In the genomic region with DNA sequence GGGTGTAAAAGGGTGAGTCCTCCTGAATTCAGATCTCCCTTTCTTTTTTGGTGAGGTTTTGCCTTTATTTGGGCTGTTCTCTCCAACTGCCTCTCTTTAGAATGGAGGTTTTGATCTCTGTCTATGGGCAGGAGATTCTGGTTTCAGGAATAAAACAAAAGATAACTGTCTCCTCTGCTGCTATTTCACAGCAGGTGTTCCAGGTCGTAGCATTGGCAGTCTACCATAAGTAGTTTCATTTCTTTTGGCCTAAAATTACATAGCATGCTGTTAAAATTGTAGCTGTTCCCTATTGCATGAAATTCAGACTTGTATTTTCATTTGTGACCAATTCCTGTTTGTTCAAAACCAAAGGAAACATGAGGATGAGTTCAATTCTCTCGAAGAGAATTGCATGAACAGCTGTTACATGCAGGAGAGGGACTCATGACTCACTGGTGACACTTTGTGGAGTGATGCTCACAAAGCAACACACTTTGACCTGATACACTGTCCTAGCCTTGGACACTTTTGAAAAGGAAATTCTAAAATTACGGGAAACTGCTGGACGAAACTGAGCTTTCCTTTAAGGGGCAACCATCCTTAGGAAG, we compare ENCODE assay signal across 8 cellular contexts.
DNase-seq lines count a peak whose midpoint lies in the region; ATAC-seq, FAIRE-seq and TF ChIP-seq lines count a peak whose summit lies in the region.

No MANE protein-coding gene starts in this region.

- no peak overlapping the region for H3K4me3 ChIP-seq in breast epithelium

- H3K9me3 ChIP-seq in breast epithelium = no peaks in the 10 kb centered on the region

- no peak for TF ChIP-seq POLR2A in breast epithelium (IDR thresholded peaks at IDR 0.05)

- no peak for FAIRE-seq in RCC 7860 (lab: Jason Lieb, UNC)

- H3K27me3 Mint-ChIP-seq in MCF 10A (ENCODE audit: insufficient read depth, unreplicated experiment) = no peaks in the 10 kb centered on the region

- POLR2A ChIA-PET in MCF 10A (lab: Yijun Ruan, JAX) = interaction anchor here (0.6 to 3.0 kb wide), 11 partner anchors 14 to 259 kb away, joined by 3 to 20 read pairs (median 4); no protein-coding TSS in a partner anchor

- no peak for ATAC-seq in HG03039 (IDR thresholded peaks at IDR 0.05; ENCODE audit: unreplicated experiment)

- no peaks in the 10 kb centered on the region for H3K9me3 Mint-ChIP-seq in MCF 10A (ENCODE audit: unreplicated experiment)

- H3K4me3 Mint-ChIP-seq in MCF 10A (ENCODE audit: unreplicated experiment) = no peak overlapping the region

- no peak overlapping the region for H3K27ac Mint-ChIP-seq in MCF 10A (ENCODE audit: low read depth, unreplicated experiment)

- TF ChIP-seq CTCF in MCF 10A (IDR thresholded peaks at IDR 0.05; ENCODE audit: unreplicated experiment) (peak; percentile 48), breast epithelium (IDR thresholded peaks at IDR 0.05) (no peak)

- no peaks in the 10 kb centered on the region for H3K36me3 Mint-ChIP-seq in MCF 10A (ENCODE audit: insufficient read depth, unreplicated experiment)

- H3K4me1 Mint-ChIP-seq in MCF 10A (ENCODE audit: insufficient read depth, unreplicated experiment) = no peaks in the 10 kb centered on the region

- intact Hi-C loops in MCF 10A (cut with micrococcal nuclease) = loop anchor here (1.0 kb wide), 3 partner anchors 178 to 225 kb away; no protein-coding TSS in a partner anchor
- intact Hi-C loops in breast epithelium (cut with DNase I; ENCODE audit: low total_unique reads) = no loop called here

- DNase-seq in MCF 10A (ENCODE audit: unreplicated experiment) (peak; percentile 52), breast epithelium (ENCODE audit: low spot score in 2 of 2) (no peak), NCI-H69 (lab: John Stamatoyannopoulos, UW) (peak; percentile 16), dermis microvascular lymphatic vessel endothelial cell (ENCODE audit: low read depth in 2 of 2) (peak; percentile 29 to 30), RCC 7860 (ENCODE audit: low spot score) (no peak)
- DNase-seq in stimulated activated naive CD4-positive, alpha-beta T cell (lab: John Stamatoyannopoulos, UW) = peak in 5 of 6 experiments; percentile 12 to 47 (median 14)
- DNase-seq in stimulated activated CD8-positive, alpha-beta memory T cell treated with anti-CD3 and anti-CD28 coated beads, Interleukin-4, amount 100 ng/mL, for 48 hours = no peak

- H3K27ac ChIP-seq in breast epithelium = no peak overlapping the region

- H3K4me1 ChIP-seq in breast epithelium = no peaks in the 10 kb centered on the region

- no TSS peak for BruUV-seq in MCF 10A (replicated peaks; lab: Mats Ljungman, UMichigan)

- CTCF ChIA-PET in MCF 10A (lab: Yijun Ruan, JAX) = interaction anchor here (0.6 to 5.2 kb wide), 40 partner anchors 8 to 1021 kb away, joined by 3 to 152 read pairs (median 4); no protein-coding TSS in a partner anchor

- no peaks in the 10 kb centered on the region for H3K36me3 ChIP-seq in breast epithelium

- H3K27me3 ChIP-seq in breast epithelium = peaks cover 0 to 4% of the 10 kb centered on the region in 2 donors

Comparison
In these comparisons a context has a peak if more than half of its experiments do, and no peak if none do; other contexts are left out.
1. DNase-seq: peak in MCF 10A (single experiment), NCI-H69 (single experiment), dermis microvascular lymphatic vessel endothelial cell (2 of 2) and stimulated activated naive CD4-positive, alpha-beta T cell (5 of 6); none in breast epithelium (0 of 2), RCC 7860 (single experiment) and stimulated activated CD8-positive, alpha-beta memory T cell treated with anti-CD3 and anti-CD28 coated beads, Interleukin-4, amount 100 ng/mL, for 48 hours (single experiment).